In the genomic region with DNA sequence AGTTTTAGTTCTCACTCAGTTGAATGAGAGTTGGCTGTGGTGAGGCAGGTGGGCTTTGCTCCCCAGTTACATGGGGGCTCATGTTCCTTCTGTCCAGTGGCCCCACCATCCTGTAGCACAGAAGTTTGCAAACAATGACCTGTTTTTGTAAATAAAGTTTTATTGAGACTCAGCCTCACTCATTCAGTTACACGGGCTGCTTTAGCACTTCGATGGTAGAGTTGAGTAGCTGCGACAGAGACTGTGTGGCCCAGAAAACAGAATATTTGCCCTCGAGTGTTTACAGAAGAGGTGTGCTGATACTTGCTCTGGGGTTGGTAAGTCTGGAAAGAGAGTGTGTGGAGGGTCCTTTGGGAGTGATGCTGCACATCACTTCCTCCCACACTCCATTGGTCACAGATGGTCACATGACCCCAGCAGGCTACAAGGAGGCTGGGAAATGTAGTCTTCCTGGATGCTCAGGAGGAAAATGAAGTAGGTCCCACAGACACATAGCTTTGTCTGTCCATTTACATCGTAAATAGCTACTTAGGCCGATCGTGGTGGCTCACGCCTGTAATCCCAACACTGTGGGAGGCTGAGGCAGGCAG, we compare ENCODE assay signal across 13 cellular contexts. TPM values are rescaled to one million over a fixed set of nuclear protein-coding genes. Genes with fewer than 3 reads are reported as not detected.
DNase-seq lines count a peak whose midpoint lies in the region; ATAC-seq and TF ChIP-seq lines count a peak whose summit lies in the region.
"Had no signal": no experiment of that assay in that cellular context is flagged by ENCODE, and none has a peak within 500 bp of the region (broad histone marks: within the 10 kb centered on the region; RNA-seq: fewer than 3 reads in every experiment).

No MANE protein-coding gene starts in this region.

- no peaks in the 10 kb centered on the region for H3K36me3 ChIP-seq in Karpas-422 (ENCODE audit: insufficient read depth, low read length)
- H3K36me3 ChIP-seq in neuronal stem cell (replicated peaks in 1 of 2; ENCODE audit: control insufficient read depth in 2 of 2, insufficient read depth in 2 of 2, low read length in 2 of 2): no peaks in the 10 kb centered on the region
- H3K36me3 ChIP-seq: right atrium auricular region had no signal

- no peak overlapping the region for H2BK12ac ChIP-seq in neuronal stem cell (ENCODE audit: low read length)

- H3K4me3 Mint-ChIP-seq in WTC11: no peak overlapping the region
- no peak overlapping the region for H3K4me3 Mint-ChIP-seq in activated T-cell treated with anti-CD3 and anti-CD28 coated beads, Interleukin-2, amount 50 U/mL, for 4 hours

- H3K9me3 ChIP-seq in Karpas-422 (ENCODE audit: low read length) (no peaks in the 10 kb centered on the region), neuronal stem cell (replicated peaks in 1 of 2; ENCODE audit: control insufficient read depth in 2 of 2, insufficient read depth in 1 of 2, low read depth in 1 of 2, low read length in 2 of 2) (peaks cover 3 to 6% of the 10 kb centered on the region in 2 donors)

- H3K4me1 ChIP-seq in Karpas-422 (ENCODE audit: low read length): no peaks in the 10 kb centered on the region
- no peaks in the 10 kb centered on the region for H3K4me1 ChIP-seq in neuronal stem cell (ENCODE audit: control insufficient read depth in 2 of 2, insufficient read depth in 1 of 2, low read depth in 1 of 2, low read length in 2 of 2)
- H3K4me1 ChIP-seq: right atrium auricular region had no signal

- H3K4me3 ChIP-seq in Karpas-422 (ENCODE audit: low read length): no peak overlapping the region
- no peak overlapping the region for H3K4me3 ChIP-seq in neuronal stem cell (ENCODE audit: low read length in 2 of 2)
- H3K4me3 ChIP-seq: right atrium auricular region had no signal

- no peak overlapping the region for H3K4ac ChIP-seq in neuronal stem cell (ENCODE audit: low read length)

- H3K36me3 Mint-ChIP-seq in WTC11: peaks cover 3% of the 10 kb centered on the region; the same call in 1 of the 2 replicates
- no peaks in the 10 kb centered on the region for H3K36me3 Mint-ChIP-seq in activated T-cell treated with anti-CD3 and anti-CD28 coated beads, Interleukin-2, amount 50 U/mL, for 4 hours (ENCODE audit: insufficient read depth)

- no peaks in the 10 kb centered on the region for H4K20me1 ChIP-seq in Karpas-422 (ENCODE audit: insufficient read depth, low read depth, low read length)

- H3K27me3 ChIP-seq in Karpas-422 (ENCODE audit: low read length) (no peaks in the 10 kb centered on the region), neuronal stem cell (ENCODE audit: control insufficient read depth in 3 of 3, insufficient read depth in 3 of 3, low read depth in 1 of 3, low read length in 3 of 3) (peaks cover 0 to 30% (median 0%) of the 10 kb centered on the region in 3 experiments)
- H3K27me3 ChIP-seq: right atrium auricular region had no signal

- H4K91ac ChIP-seq in neuronal stem cell (ENCODE audit: low read depth, low read length, poor library complexity): no peak overlapping the region

- no peaks in the 10 kb centered on the region for H3K79me1 ChIP-seq in neuronal stem cell (ENCODE audit: low read depth, low read length)

- ATAC-seq in WTC11 (peak; percentile 86), HG03175 (IDR thresholded peaks at IDR 0.05; ENCODE audit: unreplicated experiment) (no peak)
- no peak for ATAC-seq in activated T-cell treated with anti-CD3 and anti-CD28 coated beads, Interleukin-2, amount 50 U/mL, for 4 hours

- POLR2A ChIA-PET in WTC11 (lab: Charles Lee): no interaction called here

- H3K14ac ChIP-seq in neuronal stem cell (ENCODE audit: low read length): no peak overlapping the region

- DNase-seq in DMS153 (lab: John Stamatoyannopoulos, UW) (peak; percentile 38), DMS153 treated with DMSO at 0.1 percent for 48 hours (lab: John Stamatoyannopoulos, UW; ENCODE audit: unreplicated experiment) (no peak), Karpas-422 (peak; percentile 79), WTC11 (ENCODE audit: low spot score) (no peak), neuronal stem cell (ENCODE audit: low spot score) (no peak), middle frontal gyrus (ENCODE audit: extremely low spot score, low spot score) (no peak)
- DNase-seq in activated T-cell treated with anti-CD3 and anti-CD28 coated beads, Interleukin-2, amount 50 U/mL, for 4 hours: no peak
- DNase-seq: NCI-H69, T1000 had no signal

- H3K27ac ChIP-seq in Karpas-422 (ENCODE audit: low read length): no peak overlapping the region
- H3K27ac ChIP-seq in neuronal stem cell (replicated peaks; ENCODE audit: low read length): no peak overlapping the region
- H3K27ac ChIP-seq: right atrium auricular region had no signal

- peaks cover 22% of the 10 kb centered on the region for H3K9me3 Mint-ChIP-seq in WTC11
- H3K9me3 Mint-ChIP-seq in activated T-cell treated with anti-CD3 and anti-CD28 coated beads, Interleukin-2, amount 50 U/mL, for 4 hours: no peaks in the 10 kb centered on the region

- no peak overlapping the region for H2AK5ac ChIP-seq in neuronal stem cell (ENCODE audit: low read depth, low read length)

- no peak overlapping the region for H3K27ac Mint-ChIP-seq in WTC11

- peaks cover 29% of the 10 kb centered on the region for H3K27me3 Mint-ChIP-seq in WTC11 (ENCODE audit: low read depth)
- H3K27me3 Mint-ChIP-seq in activated T-cell treated with anti-CD3 and anti-CD28 coated beads, Interleukin-2, amount 50 U/mL, for 4 hours (ENCODE audit: low read depth): peaks cover 31% of the 10 kb centered on the region

- H3K9me2 ChIP-seq in Karpas-422 (replicated peaks; ENCODE audit: insufficient read depth, low read length): no peaks in the 10 kb centered on the region

- no peaks in the 10 kb centered on the region for H3K4me1 Mint-ChIP-seq in WTC11
- H3K4me1 Mint-ChIP-seq in activated T-cell treated with anti-CD3 and anti-CD28 coated beads, Interleukin-2, amount 50 U/mL, for 4 hours (ENCODE audit: low read depth): no peaks in the 10 kb centered on the region

- H4K8ac ChIP-seq in neuronal stem cell (ENCODE audit: low read depth, low read length): no peak overlapping the region

- H3K9ac ChIP-seq in Karpas-422 (ENCODE audit: low read length) (no peak overlapping the region), neuronal stem cell (ENCODE audit: low read depth, low read length, poor library complexity) (no peak overlapping the region)

- H2BK5ac ChIP-seq in neuronal stem cell (ENCODE audit: low read length): no peak overlapping the region

- no peak overlapping the region for H3K18ac ChIP-seq in neuronal stem cell (ENCODE audit: low read length)

- no peak overlapping the region for H3K23ac ChIP-seq in neuronal stem cell (ENCODE audit: low read depth, low read length, poor library complexity)

- H2AFZ ChIP-seq in Karpas-422 (ENCODE audit: low read length) (0 out of 2 replicates have a peak overlapping the region, but pooled peaks have one; percentile 53), neuronal stem cell (ENCODE audit: low read length) (peak overlapping the region; percentile 17)

- CTCF ChIA-PET in WTC11 (lab: Charles Lee): interaction anchor here (0.8 to 2.5 kb wide), 3 partner anchors 16 to 236 kb away, joined by 3 to 10 read pairs (median 7); no protein-coding TSS in a partner anchor

- no peaks in the 10 kb centered on the region for H3K79me2 ChIP-seq in Karpas-422 (ENCODE audit: low read length)

- no peak for TF ChIP-seq CTCF in WTC11 (IDR thresholded peaks at IDR 0.05)

- H2BK15ac ChIP-seq in neuronal stem cell (ENCODE audit: low read length): no peak overlapping the region

- no peak overlapping the region for H2BK120ac ChIP-seq in neuronal stem cell (ENCODE audit: low read depth, low read length)

- no CpG with 5 or more reads among the region's 8 CpGs for WGBS in neuronal stem cell (ENCODE audit: extremely low coverage in 2 of 2, insufficient read length in 2 of 2, insufficient replicate concordance in 1 of 2), 2 donors

- no peak overlapping the region for H3K4me2 ChIP-seq in Karpas-422 (ENCODE audit: low read depth, low read length, poor library complexity, severe bottlenecking)
- H3K4me2 ChIP-seq in neuronal stem cell (ENCODE audit: insufficient read depth, low read length, poor library complexity, severe bottlenecking): no peak overlapping the region

TF ChIP-seq in WTC11, 78 proteins besides CTCF, POLR2A, EP300 and RAD21 (continues in another document):
- TF ChIP-seq, protein P1, sequence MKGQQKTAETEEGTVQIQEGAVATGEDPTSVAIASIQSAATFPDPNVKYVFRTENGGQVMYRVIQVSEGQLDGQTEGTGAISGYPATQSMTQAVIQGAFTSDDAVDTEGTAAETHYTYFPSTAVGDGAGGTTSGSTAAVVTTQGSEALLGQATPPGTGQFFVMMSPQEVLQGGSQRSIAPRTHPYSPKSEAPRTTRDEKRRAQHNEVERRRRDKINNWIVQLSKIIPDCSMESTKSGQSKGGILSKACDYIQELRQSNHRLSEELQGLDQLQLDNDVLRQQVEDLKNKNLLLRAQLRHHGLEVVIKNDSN (CRISPR knock-in tag; IDR thresholded peaks at IDR 0.05): peak; percentile 93
- peak; percentile 88 for TF ChIP-seq NFYB (CRISPR knock-in tag; conservative IDR thresholded peaks at IDR 0.05; ENCODE audit: low read depth)
- TF ChIP-seq HMGXB4 (CRISPR knock-in tag; IDR thresholded peaks at IDR 0.05): no peak
- no peak for TF ChIP-seq TCF7 (CRISPR knock-in tag; IDR thresholded peaks at IDR 0.05; ENCODE audit: low read depth)
- no peak for TF ChIP-seq GRHL2 (CRISPR knock-in tag; IDR thresholded peaks at IDR 0.05; ENCODE audit: insufficient replicate concordance, severe bottlenecking)

RNA-seq across cellular contexts. Expression of gene IFT27, which starts 34.6 kb away (rescaled TPM):
- total RNA-seq in Karpas-422 (2014; rRNA removed; shearing (Covaris generic); ENCODE audit: low replicate concordance): 10.9 and 21.2 TPM in 2 replicates
- total RNA-seq in WTC11 (2021): 47.9 to 56.3 TPM (median 53.8 TPM) in 3 replicates
- 57.3 TPM for polyA plus RNA-seq in neuronal stem cell (2013, experiment 1 of 2)
- 56.3 TPM for polyA plus RNA-seq in neuronal stem cell (2013, experiment 2 of 2)
- total RNA-seq in activated T-cell treated with anti-CD3 and anti-CD28 coated beads, Interleukin-2, amount 50 U/mL, for 4 hours: 10 to 100 TPM; 19.5 to 25.5 (median 25.2) TPM

RNA-seq across cellular contexts. Expression of gene CACNG2, which starts 37.7 kb away (rescaled TPM):
- total RNA-seq in Karpas-422 (2014; rRNA removed; shearing (Covaris generic); ENCODE audit: low replicate concordance): not detected in 2 replicates
- not detected in 3 replicates for total RNA-seq in WTC11 (2021)
- polyA plus RNA-seq in neuronal stem cell (2013, experiment 1 of 2): not detected
- not detected for polyA plus RNA-seq in neuronal stem cell (2013, experiment 2 of 2)
- not detected for total RNA-seq in activated T-cell treated with anti-CD3 and anti-CD28 coated beads, Interleukin-2, amount 50 U/mL, for 4 hours
- total RNA-seq: glomerular endothelial cell, mononuclear cell, right atrium auricular region had no signal

Comparison
In these comparisons a context has a peak if more than half of its experiments do, and no peak if none do; other contexts are left out.
1. DNase-seq: peak in DMS153 (single experiment) and Karpas-422 (single experiment); none in DMS153 treated with DMSO at 0.1 percent for 48 hours (single experiment), WTC11 (single experiment), neuronal stem cell (single experiment), middle frontal gyrus (single experiment) and activated T-cell treated with anti-CD3 and anti-CD28 coated beads, Interleukin-2, amount 50 U/mL, for 4 hours (single experiment).